ENCODE assay signal across 23 cellular contexts in genomic region chr7:115329006-115329405, GRCh38.
"Had no signal": no experiment of that assay in that cellular context is flagged by ENCODE, and none has a peak within 500 bp of the region (broad histone marks: within the 10 kb centered on the region; RNA-seq: fewer than 3 reads in every experiment).

No MANE protein-coding gene starts in this region.

- H3K27ac ChIP-seq: coronary artery, dorsolateral prefrontal cortex, esophagus muscularis mucosa, gastrocnemius medialis, heart right ventricle, left lung, lower lobe of right lung had no signal

- H3K4me1 Mint-ChIP-seq: naive thymus-derived CD4-positive, alpha-beta T cell had no signal

- H3K36me3 ChIP-seq: esophagus muscularis mucosa, gastrocnemius medialis, heart right ventricle, left lung, lower lobe of right lung had no signal

- H3K4me3 ChIP-seq: coronary artery, dorsolateral prefrontal cortex, esophagus muscularis mucosa, gastrocnemius medialis, heart right ventricle, left lung, lower lobe of right lung had no signal

- DNase-seq: dermis blood vessel endothelial cell; dorsolateral prefrontal cortex; effector CD4-positive, alpha-beta T cell; effector memory CD4-positive, alpha-beta T cell; foreskin melanocyte; gastrocnemius medialis; glutamatergic neuron; head of caudate nucleus; heart right ventricle; hippocampal formation; left cardiac atrium; left lung; left ventricle myocardium superior; lower lobe of right lung; mesenchymal stem cell; midbrain; naive thymus-derived CD4-positive, alpha-beta T cell had no signal

- FAIRE-seq: colon, endothelial cell of umbilical vein, islet of Langerhans, keratinocyte had no signal

- H3K4me1 ChIP-seq: esophagus muscularis mucosa, gastrocnemius medialis, heart right ventricle, left lung, lower lobe of right lung had no signal

- ATAC-seq: gastrocnemius medialis; heart right ventricle; left cardiac atrium; left lung; left ventricle myocardium superior; lower lobe of right lung; naive thymus-derived CD4-positive, alpha-beta T cell had no signal

- H3K27ac Mint-ChIP-seq: naive thymus-derived CD4-positive, alpha-beta T cell had no signal

- H3K27me3 ChIP-seq: dorsolateral prefrontal cortex, esophagus muscularis mucosa, gastrocnemius medialis, heart right ventricle, left lung had no signal

- H3K4me3 Mint-ChIP-seq: naive thymus-derived CD4-positive, alpha-beta T cell had no signal
